ENCODE assay signal across 3 cellular contexts in genomic region chr5:80208337-80208736, GRCh38.
TF ChIP-seq lines count a peak whose summit lies in the region.

No MANE protein-coding gene starts in this region.

TF ChIP-seq in liver, 16 proteins besides CTCF, POLR2A, EP300 and RAD21:
- TF ChIP-seq TAF1 (conservative IDR thresholded peaks at IDR 0.05) (no peak), FOXA2 (IDR thresholded peaks at IDR 0.05) (no peak), YY1 (IDR thresholded peaks at IDR 0.05) (no peak), NR2F2 (IDR thresholded peaks at IDR 0.05) (no peak), ATF3 (IDR thresholded peaks at IDR 0.05) (no peak), MAX (IDR thresholded peaks at IDR 0.05) (no peak), REST (IDR thresholded peaks at IDR 0.05) (no peak), JUND (IDR thresholded peaks at IDR 0.05) (no peak), HNF4A (conservative IDR thresholded peaks at IDR 0.05) (no peak), EGR1 (IDR thresholded peaks at IDR 0.05; ENCODE audit: low read depth in 2 of 2) (no peak), ZBTB33 (IDR thresholded peaks at IDR 0.05) (no peak), FOXA1 (IDR thresholded peaks at IDR 0.05) (no peak), SP1 (IDR thresholded peaks at IDR 0.05) (no peak), HNF4G (IDR thresholded peaks at IDR 0.05) (no peak)
TF ChIP-seq in liver: peak in this region for 0.

TF ChIP-seq in HepG2, 621 proteins besides CTCF, POLR2A, EP300 and RAD21:
- TF ChIP-seq SRSF9 (IDR thresholded peaks at IDR 0.05; ENCODE audit: borderline replicate concordance, insufficient read depth, low read depth, low read length, poor library complexity, severe bottlenecking) (no peak), ZNF468 (CRISPR knock-in tag; IDR thresholded peaks at IDR 0.05) (no peak)

TF ChIP-seq in WTC11, 78 proteins besides CTCF, POLR2A, EP300 and RAD21:
- TF ChIP-seq KAT7 (CRISPR knock-in tag; IDR thresholded peaks at IDR 0.05; ENCODE audit: borderline replicate concordance) = no peak
- no peak for TF ChIP-seq AR (CRISPR knock-in tag; IDR thresholded peaks at IDR 0.05)
- TF ChIP-seq NR2C2 (CRISPR knock-in tag; IDR thresholded peaks at IDR 0.05) = no peak
- no peak for TF ChIP-seq ZNF416 (CRISPR knock-in tag; IDR thresholded peaks at IDR 0.05)
- no peak for TF ChIP-seq CBFB (CRISPR knock-in tag; IDR thresholded peaks at IDR 0.05; ENCODE audit: low read depth)
- no peak for TF ChIP-seq CREM (CRISPR knock-in tag; IDR thresholded peaks at IDR 0.05)
- TF ChIP-seq SP1 (CRISPR knock-in tag; conservative IDR thresholded peaks at IDR 0.05) = no peak
- TF ChIP-seq E2F1 (CRISPR knock-in tag; IDR thresholded peaks at IDR 0.05) = no peak
- TF ChIP-seq NFATC4 (CRISPR knock-in tag; IDR thresholded peaks at IDR 0.05) = no peak
- no peak for TF ChIP-seq ELF4 (CRISPR knock-in tag; IDR thresholded peaks at IDR 0.05; ENCODE audit: low read depth)
- TF ChIP-seq FOXK1 (CRISPR knock-in tag; IDR thresholded peaks at IDR 0.05) = no peak
- TF ChIP-seq RORB (CRISPR knock-in tag; IDR thresholded peaks at IDR 0.05) = no peak
- no peak for TF ChIP-seq E2F4 (CRISPR knock-in tag; IDR thresholded peaks at IDR 0.05; ENCODE audit: borderline replicate concordance, low read depth)
- no peak for TF ChIP-seq PRDM15 (CRISPR knock-in tag; IDR thresholded peaks at IDR 0.05)
- no peak for TF ChIP-seq PREB (CRISPR knock-in tag; IDR thresholded peaks at IDR 0.05; ENCODE audit: borderline replicate concordance)
- no peak for TF ChIP-seq TP53 (CRISPR knock-in tag; IDR thresholded peaks at IDR 0.05)
